Comparison of ENCODE assay signal across 8 cellular contexts in genomic region chr2:95115418-95115817, GRCh38. TPM values are rescaled to one million over a fixed set of nuclear protein-coding genes. Genes with fewer than 3 reads are reported as not detected.
DNase-seq lines count a peak whose midpoint lies in the region; ATAC-seq and TF ChIP-seq lines count a peak whose summit lies in the region.

No MANE protein-coding gene starts in this region.

- TF ChIP-seq CTCF in gastroesophageal sphincter (IDR thresholded peaks at IDR 0.05) = peak in 3 of 4 experiments; percentile 55 to 76 (median 61)
- TF ChIP-seq CTCF in upper lobe of right lung (IDR thresholded peaks at IDR 0.05) = peak; percentile 75

- in situ Hi-C loops in KBM-7 (cut with MboI; ENCODE audit: low pct_unique_long_range_greater_than_20kb, low sequenced_read_pairs) = no loop called here

- H3K9me3 ChIP-seq in gastroesophageal sphincter = no peaks in the 10 kb centered on the region
- no peaks in the 10 kb centered on the region for H3K9me3 ChIP-seq in upper lobe of right lung

- H3K4me3 ChIP-seq in gastroesophageal sphincter = no peak overlapping the region
- no peak overlapping the region for H3K4me3 ChIP-seq in upper lobe of right lung

- intact Hi-C loops in upper lobe of right lung (cut with DNase I) = no loop called here

- WGBS in gastroesophageal sphincter (ENCODE audit: low coverage in 1 of 2), 2 donors = 7 to 12% methylated on average over 5 to 7 of the region's 7 CpGs

- H3K36me3 ChIP-seq in gastroesophageal sphincter = peaks cover 3 to 57% of the 10 kb centered on the region in 2 donors
- peaks cover 56% of the 10 kb centered on the region for H3K36me3 ChIP-seq in upper lobe of right lung

- H3K27ac ChIP-seq in gastroesophageal sphincter = no peak overlapping the region
- no peak overlapping the region for H3K27ac ChIP-seq in upper lobe of right lung

- H3K27me3 ChIP-seq in gastroesophageal sphincter = no peaks in the 10 kb centered on the region
- no peaks in the 10 kb centered on the region for H3K27me3 ChIP-seq in upper lobe of right lung

- TF ChIP-seq EP300 in gastroesophageal sphincter (IDR thresholded peaks at IDR 0.05) = no peak

- DNase-seq in EL = peak; percentile 56
- peak; percentile 64 for DNase-seq in KBM-7
- DNase-seq in SHP77 (lab: John Stamatoyannopoulos, UW) = peak; percentile 65 to 72
- DNase-seq in activated effector memory CD4-positive, alpha-beta T cell treated with anti-CD3 and anti-CD28 coated beads, Interleukin-2, amount 50 U/mL, for 16 hours = peak; percentile 90
- peak; percentile 82 for DNase-seq in pons (ENCODE audit: low spot score)
- DNase-seq in upper lobe of right lung = peak; percentile 77

- ATAC-seq in GM21723 (IDR thresholded peaks at IDR 0.05; ENCODE audit: unreplicated experiment) = peak; percentile 94
- peak; percentile 79 for ATAC-seq in gastroesophageal sphincter
- ATAC-seq in upper lobe of right lung = peak; percentile 98

- TF ChIP-seq POLR2A in gastroesophageal sphincter (IDR thresholded peaks at IDR 0.05) = no peak

- H3K4me1 ChIP-seq in gastroesophageal sphincter (peaks cover 0 to 42% (median 10%) of the 10 kb centered on the region in 3 donors), upper lobe of right lung (peaks cover 25% of the 10 kb centered on the region)

RNA-seq across cellular contexts. Expression of gene MRPS5, which starts 6.2 kb away (rescaled TPM):
- total RNA-seq in gastroesophageal sphincter (10 to 100 TPM; 33.0 to 46.3 (median 41.3) TPM), upper lobe of right lung (55.2 TPM)

RNA-seq across cellular contexts. Expression of gene ZNF514, which starts 44.2 kb away (rescaled TPM):
- total RNA-seq in gastroesophageal sphincter (10 to 100 TPM; 16.1 to 24.6 (median 17.3) TPM), upper lobe of right lung (19.8 TPM)

RNA-seq across cellular contexts. Expression of gene ZNF2, which starts 50.2 kb away (rescaled TPM):
- total RNA-seq in gastroesophageal sphincter (1 to 10 TPM; 3.1 to 7.9 (median 3.7) TPM), upper lobe of right lung (4.7 TPM)
